In genomic region chrX:39492495-39493162, GRCh38 we compare ENCODE assay signal across 8 cellular contexts.
DNase-seq lines count a peak whose midpoint lies in the region; ATAC-seq and TF ChIP-seq lines count a peak whose summit lies in the region.
"Had no signal": no experiment of that assay in that cellular context is flagged by ENCODE, and none has a peak within 500 bp of the region (broad histone marks: within the 10 kb centered on the region; RNA-seq: fewer than 3 reads in every experiment).

No MANE protein-coding gene starts in this region.

- no peaks in the 10 kb centered on the region for H3K9me3 ChIP-seq in T-helper 17 cell (ENCODE audit: control insufficient read depth, low read length, poor library complexity, severe bottlenecking)

- peaks cover 12% of the 10 kb centered on the region for H3K4me1 Mint-ChIP-seq in T-helper 17 cell
- peaks cover 32% of the 10 kb centered on the region for H3K4me1 Mint-ChIP-seq in nephron progenitor cell

- H3K36me3 Mint-ChIP-seq in T-helper 17 cell (ENCODE audit: low read depth) = no peaks in the 10 kb centered on the region
- no peaks in the 10 kb centered on the region for H3K36me3 Mint-ChIP-seq in nephron progenitor cell (ENCODE audit: low read depth)

- H3K4me3 Mint-ChIP-seq in T-helper 17 cell (peak overlapping the region; percentile 25), nephron progenitor cell (no peak overlapping the region)

- no peaks in the 10 kb centered on the region for H3K27me3 Mint-ChIP-seq in T-helper 17 cell
- H3K27me3 Mint-ChIP-seq in nephron progenitor cell (ENCODE audit: low read depth, poor library complexity) = peaks cover 13% of the 10 kb centered on the region

- ATAC-seq in GM18907 (IDR thresholded peaks at IDR 0.05; ENCODE audit: unreplicated experiment) (peak; percentile 57), HG02798 (IDR thresholded peaks at IDR 0.05; ENCODE audit: poor library complexity, unreplicated experiment) (peak; percentile 72), T-helper 17 cell (no peak)

- peaks cover 28% of the 10 kb centered on the region for H3K9me3 Mint-ChIP-seq in nephron progenitor cell

- no peak for DNase-seq in T-helper 17 cell
- no peak for DNase-seq in nephron progenitor cell
- no peak for DNase-seq in HK-2 (ENCODE audit: unreplicated experiment)
- no peak for DNase-seq in NCI-H2171 treated with DMSO at 0.1 percent for 48 hours (lab: John Stamatoyannopoulos, UW)
- DNase-seq in NCI-H1048 (lab: John Stamatoyannopoulos, UW) = no peak
- DNase-seq: NCI-H2029 treated with DMSO at 0.1 percent for 48 hours had no signal

- H3K27ac Mint-ChIP-seq in T-helper 17 cell = peak overlapping the region; percentile 84
- peak overlapping the region; percentile 76 for H3K27ac Mint-ChIP-seq in nephron progenitor cell

- no peak for TF ChIP-seq CTCF in nephron progenitor cell (IDR thresholded peaks at IDR 0.05)
